ENCODE assay signal across 13 cellular contexts in genomic region chr2:213057977-213058376, GRCh38.
A peak's percentile ranks its signal among the peaks of the same experiment; 100 is the strongest.
DNase-seq lines count a peak whose midpoint lies in the region; ATAC-seq and TF ChIP-seq lines count a peak whose summit lies in the region.
"Had no signal": no experiment of that assay in that cellular context is flagged by ENCODE, and none has a peak within 500 bp of the region (broad histone marks: within the 10 kb centered on the region; RNA-seq: fewer than 3 reads in every experiment).

No MANE protein-coding gene starts in this region.

- no peak for DNase-seq in activated T-cell treated with anti-CD3 and anti-CD28 coated beads, Interleukin-2, amount 50 U/mL, for 72 hours
- DNase-seq in activated T-cell treated with anti-CD3 and anti-CD28 coated beads for 4 hours (no peak), cardiac fibroblast (ENCODE audit: low read depth in 2 of 2) (peak; percentile 17 to 20), suprapubic skin (ENCODE audit: low spot score in 2 of 2) (no peak), COLO829 (ENCODE audit: low spot score) (no peak)
- DNase-seq in activated naive CD4-positive, alpha-beta T cell treated with Interleukin-2 at 50 U/mL for 16 hours, result no peak
- DNase-seq: KBM-7, NCI-H1092, NCI-H1694 had no signal

- H3K4me3 Mint-ChIP-seq in activated T-cell treated with anti-CD3 and anti-CD28 coated beads, Interleukin-2, amount 50 U/mL, for 72 hours, result peak overlapping the region in 1 of 2 donors; percentile 51
- H3K4me3 Mint-ChIP-seq: CD14-positive monocyte had no signal

- H3K27me3 ChIP-seq in SU-DHL-6 (ENCODE audit: low read length), result no peaks in the 10 kb centered on the region
- H3K27me3 ChIP-seq in suprapubic skin, result no peaks in the 10 kb centered on the region

- H3K36me3 ChIP-seq in SU-DHL-6 (ENCODE audit: low read length) (peaks cover 28% of the 10 kb centered on the region), suprapubic skin (no peaks in the 10 kb centered on the region)

- no peaks in the 10 kb centered on the region for H3K9me2 ChIP-seq in SU-DHL-6 (replicated peaks; ENCODE audit: insufficient read depth, low read length)

- WGBS in suprapubic skin, result 60% methylated on average over 3 of the region's 3 CpGs

- H4K20me1 ChIP-seq in SU-DHL-6 (ENCODE audit: low read depth, low read length), result no peaks in the 10 kb centered on the region

- H3K4me1 ChIP-seq in suprapubic skin, result peaks cover 7% of the 10 kb centered on the region
- H3K4me1 ChIP-seq: A549 had no signal

- ATAC-seq in activated T-cell treated with anti-CD3 and anti-CD28 coated beads, Interleukin-2, amount 50 U/mL, for 72 hours (replicated peaks in 1 of 2), result no peak
- ATAC-seq in GM21528 (IDR thresholded peaks at IDR 0.05; ENCODE audit: low FRiP score, unreplicated experiment), result no peak
- ATAC-seq: A549 had no signal

- peaks cover 43% of the 10 kb centered on the region for H3K79me2 ChIP-seq in SU-DHL-6 (ENCODE audit: insufficient read depth, low read length)

- H3K27ac ChIP-seq in SU-DHL-6 (ENCODE audit: low read depth, low read length) (0 out of 2 replicates have a peak overlapping the region, but pooled peaks have one; percentile 5), suprapubic skin (peak overlapping the region; percentile 27)
- H3K27ac ChIP-seq: A549 had no signal

- TF ChIP-seq CTCF in SU-DHL-6 (IDR thresholded peaks at IDR 0.05; ENCODE audit: insufficient read depth, low read length, poor library complexity, severe bottlenecking) (no peak), cardiac fibroblast (IDR thresholded peaks at IDR 0.05; ENCODE audit: low read depth, low read length) (no peak), suprapubic skin (IDR thresholded peaks at IDR 0.05) (no peak)

- H3K36me3 Mint-ChIP-seq in activated T-cell treated with anti-CD3 and anti-CD28 coated beads, Interleukin-2, amount 50 U/mL, for 72 hours (ENCODE audit: insufficient read depth in 2 of 2), result no peaks in the 10 kb centered on the region
- H3K36me3 Mint-ChIP-seq: CD14-positive monocyte had no signal

- H3K9me3 ChIP-seq in SU-DHL-6 (ENCODE audit: insufficient read depth, low read length) (no peaks in the 10 kb centered on the region), suprapubic skin (no peaks in the 10 kb centered on the region)
- H3K9me3 ChIP-seq: A549 had no signal

- TF ChIP-seq EP300 in suprapubic skin (IDR thresholded peaks at IDR 0.05), result no peak

- H3K4me2 ChIP-seq in SU-DHL-6 (ENCODE audit: low read depth, low read length, poor library complexity, severe bottlenecking), result no peak overlapping the region
- H3K4me2 ChIP-seq: A549 had no signal

- H2AFZ ChIP-seq in SU-DHL-6 (ENCODE audit: low read depth, low read length, severe bottlenecking), result no peak overlapping the region

- H3K4me3 ChIP-seq in SU-DHL-6 (ENCODE audit: insufficient read depth, low read length, poor library complexity, severe bottlenecking), result no peak overlapping the region
- no peak overlapping the region for H3K4me3 ChIP-seq in cardiac fibroblast (replicated peaks in 1 of 2; ENCODE audit: low read depth in 2 of 2, low read length in 2 of 2)
- no peak overlapping the region for H3K4me3 ChIP-seq in suprapubic skin
- H3K4me3 ChIP-seq: A549 had no signal

- no peaks in the 10 kb centered on the region for H3K9me3 Mint-ChIP-seq in activated T-cell treated with anti-CD3 and anti-CD28 coated beads, Interleukin-2, amount 50 U/mL, for 72 hours

- H3K9ac ChIP-seq in SU-DHL-6 (ENCODE audit: low read length), result no peak overlapping the region

- TF ChIP-seq POLR2A in suprapubic skin (IDR thresholded peaks at IDR 0.05), result no peak

- H3K27me3 Mint-ChIP-seq in activated T-cell treated with anti-CD3 and anti-CD28 coated beads, Interleukin-2, amount 50 U/mL, for 72 hours (ENCODE audit: low read depth), result no peaks in the 10 kb centered on the region

- H3K27ac Mint-ChIP-seq in activated T-cell treated with anti-CD3 and anti-CD28 coated beads, Interleukin-2, amount 50 U/mL, for 72 hours, result peak overlapping the region; percentile 54
- H3K27ac Mint-ChIP-seq: CD14-positive monocyte had no signal

- peaks cover 8% of the 10 kb centered on the region; the same call in 1 of the 2 replicates for H3F3A ChIP-seq in SU-DHL-6 (ENCODE audit: insufficient read depth)

- peaks cover 14% of the 10 kb centered on the region for H3K4me1 Mint-ChIP-seq in activated T-cell treated with anti-CD3 and anti-CD28 coated beads, Interleukin-2, amount 50 U/mL, for 72 hours (ENCODE audit: low read depth)
- H3K4me1 Mint-ChIP-seq: CD14-positive monocyte had no signal

Comparison
In these comparisons a context has a peak if more than half of its experiments do, and no peak if none do; other contexts are left out.
1. DNase-seq: peak in cardiac fibroblast (2 of 2); none in activated T-cell treated with anti-CD3 and anti-CD28 coated beads, Interleukin-2, amount 50 U/mL, for 72 hours (0 of 2), activated T-cell treated with anti-CD3 and anti-CD28 coated beads for 4 hours (single experiment), suprapubic skin (0 of 2), COLO829 (single experiment) and activated naive CD4-positive, alpha-beta T cell treated with Interleukin-2 at 50 U/mL for 16 hours (single experiment).